In genomic region chr17:82272495-82273326, GRCh38 we compare ENCODE assay signal across 8 cellular contexts. TPM values are rescaled to one million over a fixed set of nuclear protein-coding genes. Genes with fewer than 3 reads are reported as not detected.
DNase-seq lines count a peak whose midpoint lies in the region; TF ChIP-seq lines count a peak whose summit lies in the region.

No MANE protein-coding gene starts in this region.

- H3K27ac ChIP-seq in HUES6 (ENCODE audit: low read depth, low read length) (peak overlapping the region; percentile 100), endodermal cell (ENCODE audit: low read depth, low read length) (peak overlapping the region; percentile 100), muscle layer of colon (ENCODE audit: low read depth, low read length) (peak overlapping the region; percentile 96), transverse colon (peak overlapping the region; percentile 96 to 100 (median 98))

- TF ChIP-seq POLR2A in transverse colon (IDR thresholded peaks at IDR 0.05) = peak; percentile 7

- no peak for TF ChIP-seq EP300 in transverse colon (IDR thresholded peaks at IDR 0.05; ENCODE audit: low read depth)

- H3K36me3 ChIP-seq in HUES6 (ENCODE audit: control insufficient read depth, insufficient read depth, low read length) (peaks cover 36% of the 10 kb centered on the region), endodermal cell (ENCODE audit: control insufficient read depth, insufficient read depth, low read length) (peaks cover 45% of the 10 kb centered on the region), muscle layer of colon (ENCODE audit: insufficient read depth, low read length) (peaks cover 17% of the 10 kb centered on the region), transverse colon (peaks cover 0 to 7% (median 0%) of the 10 kb centered on the region in 4 donors)

- H3K9me3 ChIP-seq in HUES6 (ENCODE audit: control insufficient read depth, insufficient read depth, low read depth, low read length) = no peaks in the 10 kb centered on the region
- no peaks in the 10 kb centered on the region for H3K9me3 ChIP-seq in endodermal cell (ENCODE audit: control insufficient read depth, low read length)
- no peaks in the 10 kb centered on the region for H3K9me3 ChIP-seq in muscle layer of colon (ENCODE audit: low read length)
- no peaks in the 10 kb centered on the region for H3K9me3 ChIP-seq in transverse colon

- TF ChIP-seq CTCF in GM13976 (IDR thresholded peaks at IDR 0.05; ENCODE audit: borderline replicate concordance, control extremely low read depth, extremely low read depth, insufficient read depth, missing control alignments) (no peak), endodermal cell (conservative IDR thresholded peaks at IDR 0.05) (no peak), transverse colon (IDR thresholded peaks at IDR 0.05) (no peak)

- no peaks in the 10 kb centered on the region for H3K9me3 Mint-ChIP-seq in activated CD4-positive, alpha-beta T cell treated with anti-CD3 and anti-CD28 coated beads, Interleukin-2, amount 10 ng/mL, durations not matched to agents 7 days and 5 days
- H3K9me3 Mint-ChIP-seq in endodermal cell = peaks cover 2% of the 10 kb centered on the region

- DNase-seq in GM13976 (ENCODE audit: low spot score) (peak; percentile 76), endodermal cell (peak; percentile 76), transverse colon (peak; percentile 58), mesenteric fat pad (ENCODE audit: low spot score) (no peak), DMS153 (lab: John Stamatoyannopoulos, UW) (no peak)
- DNase-seq in activated CD4-positive, alpha-beta T cell treated with anti-CD3 and anti-CD28 coated beads, Interleukin-2, amount 10 ng/mL, durations not matched to agents 7 days and 5 days = peak; percentile 40

- in situ Hi-C loops in GM13976 (cut with MboI; ENCODE audit: low sequenced_read_pairs, unreplicated experiment) = no loop called here
- in situ Hi-C loops in transverse colon (cut with MboI; ENCODE audit: low pct_ligation_motif_present in 1 of 4, low pct_unique_long_range_greater_than_20kb in 1 of 4, low sequenced_read_pairs in 3 of 4) = no loop called here

- CTCF ChIA-PET in activated CD4-positive, alpha-beta T cell treated with anti-CD3 and anti-CD28 coated beads, Interleukin-2, amount 10 ng/mL, durations not matched to agents 7 days and 5 days (lab: Charles Lee) = interaction anchor here (0.8 to 1.6 kb wide), 3 partner anchors 10 to 36 kb away, joined by 3 to 4 read pairs (median 3); no protein-coding TSS in a partner anchor

- H3K4me1 Mint-ChIP-seq in activated CD4-positive, alpha-beta T cell treated with anti-CD3 and anti-CD28 coated beads, Interleukin-2, amount 10 ng/mL, durations not matched to agents 7 days and 5 days = peaks cover 52% of the 10 kb centered on the region
- H3K4me1 Mint-ChIP-seq in endodermal cell = peaks cover 40% of the 10 kb centered on the region

- H3K27ac Mint-ChIP-seq in activated CD4-positive, alpha-beta T cell treated with anti-CD3 and anti-CD28 coated beads, Interleukin-2, amount 10 ng/mL, durations not matched to agents 7 days and 5 days = peak overlapping the region; percentile 99
- H3K27ac Mint-ChIP-seq in endodermal cell = peak overlapping the region; percentile 96

- H3K27me3 Mint-ChIP-seq in activated CD4-positive, alpha-beta T cell treated with anti-CD3 and anti-CD28 coated beads, Interleukin-2, amount 10 ng/mL, durations not matched to agents 7 days and 5 days = no peaks in the 10 kb centered on the region
- H3K27me3 Mint-ChIP-seq in endodermal cell (ENCODE audit: insufficient read depth) = peaks cover 36% of the 10 kb centered on the region

- peak overlapping the region; percentile 84 for H3K4me3 Mint-ChIP-seq in activated CD4-positive, alpha-beta T cell treated with anti-CD3 and anti-CD28 coated beads, Interleukin-2, amount 10 ng/mL, durations not matched to agents 7 days and 5 days
- peak overlapping the region; percentile 79 for H3K4me3 Mint-ChIP-seq in endodermal cell

- peaks cover 34% of the 10 kb centered on the region for H3K4me1 ChIP-seq in HUES6 (ENCODE audit: control insufficient read depth, insufficient read depth, low read length)
- H3K4me1 ChIP-seq in endodermal cell (ENCODE audit: control insufficient read depth, insufficient read depth, low read length) = peaks cover 40% of the 10 kb centered on the region
- peaks cover 54% of the 10 kb centered on the region for H3K4me1 ChIP-seq in muscle layer of colon (ENCODE audit: insufficient read depth, low read length)
- peaks cover 47 to 61% (median 56%) of the 10 kb centered on the region in 4 donors for H3K4me1 ChIP-seq in transverse colon

- peak overlapping the region; percentile 86 for H3K4me3 ChIP-seq in HUES6 (ENCODE audit: low read depth, low read length)
- H3K4me3 ChIP-seq in endodermal cell (ENCODE audit: low read length) = peak overlapping the region; percentile 96
- peak overlapping the region; percentile 57 to 87 for H3K4me3 ChIP-seq in muscle layer of colon (ENCODE audit: low read depth in 1 of 2, low read length in 2 of 2)
- peak overlapping the region; percentile 71 to 95 (median 86) for H3K4me3 ChIP-seq in transverse colon

- intact Hi-C loops in transverse colon (cut with DNase I; ENCODE audit: low total_unique reads) = no loop called here

- POLR2A ChIA-PET in activated CD4-positive, alpha-beta T cell treated with anti-CD3 and anti-CD28 coated beads, Interleukin-2, amount 10 ng/mL, durations not matched to agents 7 days and 5 days (lab: Charles Lee) = no interaction called here

- H3K27me3 ChIP-seq in HUES6 (ENCODE audit: control insufficient read depth, insufficient read depth, low read length) (0 out of 2 replicates have a peak, but pooled peaks cover 3% of the 10 kb centered on the region), endodermal cell (ENCODE audit: control insufficient read depth, insufficient read depth, low read length, poor library complexity, severe bottlenecking) (no peaks in the 10 kb centered on the region), muscle layer of colon (ENCODE audit: control insufficient read depth in 1 of 2, insufficient read depth in 2 of 2, low read length in 2 of 2) (no peaks in the 10 kb centered on the region), transverse colon (no peaks in the 10 kb centered on the region)

- 0 to 3% methylated on average over 5 to 42 of the region's 57 CpGs for WGBS in endodermal cell (ENCODE audit: insufficient coverage in 1 of 2, insufficient read length in 1 of 2), 2 experiments
- WGBS in transverse colon (ENCODE audit: low coverage in 1 of 2), 2 donors = 0% methylated on average over 1 to 17 of the region's 57 CpGs

- H3K9ac ChIP-seq in HUES6 (ENCODE audit: low read length) = peak overlapping the region; percentile 89
- H3K9ac ChIP-seq in endodermal cell (ENCODE audit: extremely low read depth, low read length, poor library complexity, severe bottlenecking) = peak overlapping the region; percentile 90
- H3K9ac ChIP-seq in muscle layer of colon (ENCODE audit: low read length) = peak overlapping the region; percentile 95

- H3K36me3 Mint-ChIP-seq in activated CD4-positive, alpha-beta T cell treated with anti-CD3 and anti-CD28 coated beads, Interleukin-2, amount 10 ng/mL, durations not matched to agents 7 days and 5 days (ENCODE audit: low read depth) = peaks cover 33% of the 10 kb centered on the region
- H3K36me3 Mint-ChIP-seq in endodermal cell (ENCODE audit: low read depth) = peaks cover 43% of the 10 kb centered on the region

RNA-seq across cellular contexts. Expression of gene CSNK1D, which starts 0.8 kb away (rescaled TPM):
- 100 to 1,000 TPM; 115 to 142 TPM for total RNA-seq in activated CD4-positive, alpha-beta T cell treated with anti-CD3 and anti-CD28 coated beads, Interleukin-2, amount 10 ng/mL, durations not matched to agents 7 days and 5 days
- 100 to 1,000 TPM; 104 to 143 TPM for total RNA-seq in endodermal cell
- 101 TPM for polyA plus RNA-seq in endodermal cell (2013, experiment 1 of 2)
- polyA plus RNA-seq in endodermal cell (2013, experiment 2 of 2) = 74.7 TPM
- total RNA-seq in transverse colon = 100 to 1,000 TPM in 2 of 4 donors, 10 to 100 TPM in 2; 86.0 to 230 (median 148) TPM
- total RNA-seq in mesenteric fat pad = 171 TPM

RNA-seq across cellular contexts. Expression of gene SLC16A3, which starts 43.9 kb away (rescaled TPM):
- total RNA-seq in activated CD4-positive, alpha-beta T cell treated with anti-CD3 and anti-CD28 coated beads, Interleukin-2, amount 10 ng/mL, durations not matched to agents 7 days and 5 days = 100 to 1,000 TPM; 104 to 140 TPM
- total RNA-seq in endodermal cell (10 to 100 TPM; 31.8 to 39.7 TPM), transverse colon (100 to 1,000 TPM in 1 of 4 donors, 10 to 100 TPM in 3; 11.5 to 105 (median 48.9) TPM), mesenteric fat pad (65.0 TPM)
- polyA plus RNA-seq in endodermal cell (2013, experiment 1 of 2) = 31.8 TPM
- 26.2 TPM for polyA plus RNA-seq in endodermal cell (2013, experiment 2 of 2)

RNA-seq across cellular contexts. Expression of gene CD7, which starts 44.7 kb away (rescaled TPM):
- 100 to 1,000 TPM; 285 to 292 TPM for total RNA-seq in activated CD4-positive, alpha-beta T cell treated with anti-CD3 and anti-CD28 coated beads, Interleukin-2, amount 10 ng/mL, durations not matched to agents 7 days and 5 days
- under 1 TPM; 0.55 to 0.80 TPM for total RNA-seq in endodermal cell
- 0.75 TPM for polyA plus RNA-seq in endodermal cell (2013, experiment 1 of 2)
- 0.58 TPM for polyA plus RNA-seq in endodermal cell (2013, experiment 2 of 2)
- total RNA-seq in transverse colon = 1 to 10 TPM; 6.1 to 9.7 (median 7.4) TPM
- 3.2 TPM for total RNA-seq in mesenteric fat pad

Comparison
In these comparisons a context has a peak if more than half of its experiments do, and no peak if none do; other contexts are left out.
1. DNase-seq: peak in GM13976 (single experiment), activated CD4-positive, alpha-beta T cell treated with anti-CD3 and anti-CD28 coated beads, Interleukin-2, amount 10 ng/mL, durations not matched to agents 7 days and 5 days (single experiment), endodermal cell (single experiment) and transverse colon (single experiment); none in mesenteric fat pad (single experiment) and DMS153 (single experiment).
2. RNA of gene CD7, which starts 44.7 kb away (total RNA-seq): 285 to 292 TPM in activated CD4-positive, alpha-beta T cell treated with anti-CD3 and anti-CD28 coated beads, Interleukin-2, amount 10 ng/mL, durations not matched to agents 7 days and 5 days; 6.1 to 9.7 TPM in transverse colon, 3.2 TPM in mesenteric fat pad (single experiment) and 0.55 to 0.80 TPM in endodermal cell; every median in the first group is over 10 times any median in the second.
3. Peak in every context shown above with its lines, with median percentiles within 50 percentile points of each other: H3K27ac ChIP-seq, H3K4me3 ChIP-seq and H3K9ac ChIP-seq.